ENCODE assay signal across 20 cellular contexts in genomic region chr2:19753818-19754217, GRCh38.
DNase-seq lines count a peak whose midpoint lies in the region; ATAC-seq and TF ChIP-seq lines count a peak whose summit lies in the region.
"Had no signal": no experiment of that assay in that cellular context is flagged by ENCODE, and none has a peak within 500 bp of the region (broad histone marks: within the 10 kb centered on the region; RNA-seq: fewer than 3 reads in every experiment).

No MANE protein-coding gene starts in this region.

- no peaks in the 10 kb centered on the region for H3K79me2 ChIP-seq in mammary epithelial cell (ENCODE audit: insufficient read depth, low read length)

- TF ChIP-seq EP300 in gastroesophageal sphincter (IDR thresholded peaks at IDR 0.05) = no peak

- dilution Hi-C loops in mammary epithelial cell (cut with HindIII; ENCODE audit: low sequenced_read_pairs) = no loop called here

- H3K4me1 Mint-ChIP-seq in glutamatergic neuron (ENCODE audit: low read depth, unreplicated experiment) = peaks cover 4% of the 10 kb centered on the region
- peaks cover 12% of the 10 kb centered on the region for H3K4me1 Mint-ChIP-seq in type B pancreatic cell (ENCODE audit: unreplicated experiment)

- peaks cover 11% of the 10 kb centered on the region for H3K4me1 ChIP-seq in mammary epithelial cell (ENCODE audit: insufficient read depth, low read length)
- peaks cover 0 to 34% (median 0%) of the 10 kb centered on the region in 3 donors for H3K4me1 ChIP-seq in gastroesophageal sphincter
- no peaks in the 10 kb centered on the region for H3K4me1 ChIP-seq in upper lobe of right lung
- H3K4me1 ChIP-seq: BLaER1 had no signal

- no TSS peak for BruUV-seq in mammary epithelial cell (replicated peaks; lab: Mats Ljungman, UMichigan)

- H3K27ac Mint-ChIP-seq in glutamatergic neuron (ENCODE audit: unreplicated experiment) (peak overlapping the region; percentile 23), type B pancreatic cell (no peak overlapping the region)
- H3K27ac Mint-ChIP-seq: CD4-positive, alpha-beta T cell; HFFc6 had no signal

- H3K4me3 Mint-ChIP-seq in glutamatergic neuron (ENCODE audit: unreplicated experiment) (no peak overlapping the region), type B pancreatic cell (no peak overlapping the region)
- H3K4me3 Mint-ChIP-seq: CD4-positive, alpha-beta T cell; HFFc6 had no signal

- no peak for TF ChIP-seq POLR2A in gastroesophageal sphincter (IDR thresholded peaks at IDR 0.05)

- H4K20me1 ChIP-seq in mammary epithelial cell (ENCODE audit: insufficient read depth, low read length) = no peaks in the 10 kb centered on the region
- H4K20me1 ChIP-seq: BLaER1 had no signal

- intact Hi-C loops in mammary epithelial cell (cut with micrococcal nuclease) = no loop called here
- intact Hi-C loops in upper lobe of right lung (cut with DNase I) = no loop called here

- H3K27me3 ChIP-seq in mammary epithelial cell (ENCODE audit: insufficient read depth, low read length) (no peaks in the 10 kb centered on the region), gastroesophageal sphincter (no peaks in the 10 kb centered on the region), upper lobe of right lung (no peaks in the 10 kb centered on the region)
- H3K27me3 ChIP-seq: BLaER1, SJCRH30 had no signal

- DNase-seq in NCI-H2171 treated with DMSO at 0.1 percent for 48 hours (lab: John Stamatoyannopoulos, UW) (peak; percentile 67), NCI-H2171 (lab: John Stamatoyannopoulos, UW) (no peak), mammary epithelial cell (peak; percentile 33), glutamatergic neuron (no peak), upper lobe of right lung (no peak), type B pancreatic cell (ENCODE audit: extremely low spot score, unreplicated experiment) (no peak)
- DNase-seq: CD4-positive, alpha-beta T cell; HFFc6; KG1; MM.1S; NCI-H2029; NCI-H446; NCI-H524 treated with DMSO at 0.1 percent for 48 hours; NCI-H774; PC-3; SJCRH30 had no signal

- no peaks in the 10 kb centered on the region for H3K9me3 Mint-ChIP-seq in glutamatergic neuron (ENCODE audit: unreplicated experiment)
- H3K9me3 Mint-ChIP-seq in type B pancreatic cell = peaks cover 7% of the 10 kb centered on the region
- H3K9me3 Mint-ChIP-seq: CD4-positive, alpha-beta T cell; HFFc6 had no signal

- H3K9me3 ChIP-seq in mammary epithelial cell (replicated peaks; ENCODE audit: insufficient read depth, low read length) (no peaks in the 10 kb centered on the region), gastroesophageal sphincter (no peaks in the 10 kb centered on the region), upper lobe of right lung (no peaks in the 10 kb centered on the region)
- H3K9me3 ChIP-seq: BLaER1, SJCRH30 had no signal

- TF ChIP-seq CTCF in mammary epithelial cell (conservative IDR thresholded peaks at IDR 0.05 in 1 of 2, IDR thresholded peaks at IDR 0.05 in 1 of 2; ENCODE audit: extremely low read depth in 1 of 2, insufficient read depth in 1 of 2, low read depth in 1 of 2, low read length in 2 of 2) = no peak
- TF ChIP-seq CTCF in glutamatergic neuron (IDR thresholded peaks at IDR 0.05; ENCODE audit: partially characterized antibody, unreplicated experiment) = no peak
- TF ChIP-seq CTCF in gastroesophageal sphincter (IDR thresholded peaks at IDR 0.05) = no peak
- no peak for TF ChIP-seq CTCF in upper lobe of right lung (IDR thresholded peaks at IDR 0.05)
- TF ChIP-seq CTCF in type B pancreatic cell (conservative IDR thresholded peaks at IDR 0.05) = no peak

- peaks cover 4% of the 10 kb centered on the region for H3K27me3 Mint-ChIP-seq in glutamatergic neuron (ENCODE audit: unreplicated experiment)
- H3K27me3 Mint-ChIP-seq in type B pancreatic cell = peaks cover 26% of the 10 kb centered on the region

- no peak overlapping the region for H3K27ac ChIP-seq in mammary epithelial cell (ENCODE audit: insufficient read depth, low read depth, low read length)
- no peak overlapping the region for H3K27ac ChIP-seq in gastroesophageal sphincter
- no peak overlapping the region for H3K27ac ChIP-seq in upper lobe of right lung
- H3K27ac ChIP-seq: BLaER1, SJCRH30 had no signal

- ATAC-seq in gastroesophageal sphincter (no peak), upper lobe of right lung (no peak)
- ATAC-seq: PC-3, Right ventricle myocardium inferior, SK-N-SH treated with all-trans-retinoic acid at 6 μM for 48 hours had no signal

- peaks cover 6% of the 10 kb centered on the region for H3K36me3 Mint-ChIP-seq in glutamatergic neuron (ENCODE audit: unreplicated experiment)
- H3K36me3 Mint-ChIP-seq in type B pancreatic cell = no peaks in the 10 kb centered on the region

- in situ Hi-C loops in mammary epithelial cell (cut with MboI; ENCODE audit: low sequenced_read_pairs in 2 of 2) = no loop called here

- 66% methylated on average over 2 of the region's 2 CpGs for WGBS in mammary epithelial cell (ENCODE audit: low coverage, missing lambda C conversion rate)
- WGBS in gastroesophageal sphincter (ENCODE audit: low coverage in 1 of 2), 2 donors = 96 to 100% methylated on average over 1 to 2 of the region's 2 CpGs

- H3K4me3 ChIP-seq in mammary epithelial cell (replicated peaks in 1 of 3; ENCODE audit: insufficient read depth in 1 of 3, low read depth in 2 of 3, low read length in 3 of 3) (no peak overlapping the region), gastroesophageal sphincter (no peak overlapping the region), upper lobe of right lung (no peak overlapping the region)
- H3K4me3 ChIP-seq: BLaER1, SJCRH30 had no signal

- H2AFZ ChIP-seq in mammary epithelial cell (ENCODE audit: low read depth, low read length) = peak overlapping the region; percentile 10

- H3K4me2 ChIP-seq in mammary epithelial cell (ENCODE audit: insufficient read depth, low read depth, low read length) = no peak overlapping the region
- H3K4me2 ChIP-seq: BLaER1 had no signal

- H3K36me3 ChIP-seq in mammary epithelial cell (ENCODE audit: insufficient read depth, low read length) (no peaks in the 10 kb centered on the region), gastroesophageal sphincter (no peaks in the 10 kb centered on the region), upper lobe of right lung (no peaks in the 10 kb centered on the region)
- H3K36me3 ChIP-seq: BLaER1, SJCRH30 had no signal

- CTCF ChIA-PET in mammary epithelial cell (lab: Charles Lee; ENCODE audit: low non-redundant PET) = no interaction called here

- H3K9ac ChIP-seq in mammary epithelial cell (ENCODE audit: insufficient read depth, low read length) = no peak overlapping the region
- H3K9ac ChIP-seq: BLaER1 had no signal

Comparison
In these comparisons a context has a peak if more than half of its experiments do, and no peak if none do; other contexts are left out.
1. DNase-seq: peak in NCI-H2171 treated with DMSO at 0.1 percent for 48 hours (single experiment) and mammary epithelial cell (single experiment); none in NCI-H2171 (single experiment), glutamatergic neuron (single experiment), upper lobe of right lung (single experiment) and type B pancreatic cell (single experiment).